In genomic region chr5:179266291-179267070, GRCh38 we compare ENCODE assay signal across 14 cellular contexts.
DNase-seq lines count a peak whose midpoint lies in the region; ATAC-seq and TF ChIP-seq lines count a peak whose summit lies in the region.
"Had no signal": no experiment of that assay in that cellular context is flagged by ENCODE, and none has a peak within 500 bp of the region (broad histone marks: within the 10 kb centered on the region; RNA-seq: fewer than 3 reads in every experiment).

No MANE protein-coding gene starts in this region.

- peaks cover 22% of the 10 kb centered on the region for H3K27me3 Mint-ChIP-seq in stimulated activated naive CD8-positive, alpha-beta T cell treated with anti-CD3 and anti-CD28 coated beads, Interleukin-15, amount 100 ng/mL, for 72 hours

- no peaks in the 10 kb centered on the region for H3K9me3 ChIP-seq in right atrium auricular region
- H3K9me3 ChIP-seq in vagina, result no peaks in the 10 kb centered on the region
- H3K9me3 ChIP-seq: thyroid gland had no signal

- DNase-seq in stimulated activated naive CD8-positive, alpha-beta T cell treated with anti-CD3 and anti-CD28 coated beads, Interleukin-15, amount 100 ng/mL, for 72 hours, result peak in 1 of 2 donors; percentile 4
- DNase-seq in stimulated activated naive CD8-positive, alpha-beta T cell treated with anti-CD3 and anti-CD28 coated beads, Interleukin-15, Interleukin-2, amounts not matched to agents 100 U/mL and 50 U/mL, for 24 hours, result no peak
- DNase-seq in right atrium auricular region (ENCODE audit: low spot score) (peak; percentile 58), posterior vena cava (ENCODE audit: low spot score) (peak; percentile 61), vagina (ENCODE audit: extremely low spot score in 2 of 2) (peak; percentile 82 to 83), NCI-H82 treated with DMSO at 0.1 percent for 48 hours (lab: John Stamatoyannopoulos, UW; ENCODE audit: unreplicated experiment) (no peak), activated gamma-delta T cell treated with Interleukin-2 at 50 U/mL for 16 hours (no peak)
- no peak for DNase-seq in activated CD4-positive, alpha-beta T cell treated with anti-CD3 and anti-CD28 coated beads, Interleukin-2, amount 50 U/mL, for 48 hours
- DNase-seq: central memory CD4-positive, alpha-beta T cell; DND-41; NCI-H1048; NCI-H510A had no signal

- H3K27ac ChIP-seq in right atrium auricular region, result peak overlapping the region; percentile 53 to 63
- peak overlapping the region; percentile 87 for H3K27ac ChIP-seq in vagina

- no peak for TF ChIP-seq POLR2A in vagina (IDR thresholded peaks at IDR 0.05)

- no peak overlapping the region for H3K4me3 Mint-ChIP-seq in stimulated activated naive CD8-positive, alpha-beta T cell treated with anti-CD3 and anti-CD28 coated beads, Interleukin-15, amount 100 ng/mL, for 72 hours

- no peak for TF ChIP-seq CTCF in right atrium auricular region (IDR thresholded peaks at IDR 0.05)
- TF ChIP-seq CTCF in vagina (IDR thresholded peaks at IDR 0.05), result no peak

- H3K4me3 ChIP-seq in right atrium auricular region, result no peak overlapping the region
- H3K4me3 ChIP-seq in vagina, result no peak overlapping the region
- H3K4me3 ChIP-seq: thyroid gland had no signal

- no peaks in the 10 kb centered on the region for H3K4me1 Mint-ChIP-seq in stimulated activated naive CD8-positive, alpha-beta T cell treated with anti-CD3 and anti-CD28 coated beads, Interleukin-15, amount 100 ng/mL, for 72 hours

- no peaks in the 10 kb centered on the region for H3K9me3 Mint-ChIP-seq in stimulated activated naive CD8-positive, alpha-beta T cell treated with anti-CD3 and anti-CD28 coated beads, Interleukin-15, amount 100 ng/mL, for 72 hours
- H3K9me3 Mint-ChIP-seq: activated T-helper 2 cell treated with anti-CD3 and anti-CD28 coated beads, Interferon-gamma antibody, Interleukin-2, Interleukin-4, amounts not matched to agents 10 μg/mL and 5 μg/mL and 100 μg/mL, durations not matched to agents 14 hours and 24 hours and 36 hours had no signal

- H3K36me3 ChIP-seq in right atrium auricular region (no peaks in the 10 kb centered on the region), vagina (no peaks in the 10 kb centered on the region)
- H3K36me3 ChIP-seq: thyroid gland had no signal

- intact Hi-C loops in posterior vena cava (cut with DNase I) (no loop called here), vagina (cut with DNase I) (no loop called here)

- peak; percentile 14 for ATAC-seq in stimulated activated naive CD8-positive, alpha-beta T cell treated with anti-CD3 and anti-CD28 coated beads, Interleukin-15, amount 100 ng/mL, for 72 hours
- no peak for ATAC-seq in stimulated activated naive CD8-positive, alpha-beta T cell treated with anti-CD3 and anti-CD28 coated beads, Interleukin-15, Interleukin-2, amounts not matched to agents 100 U/mL and 50 U/mL, for 24 hours

- H3K4me1 ChIP-seq in right atrium auricular region (peaks cover 0 to 50% of the 10 kb centered on the region in 2 donors), vagina (peaks cover 73% of the 10 kb centered on the region)

- no peak overlapping the region for H3K27ac Mint-ChIP-seq in stimulated activated naive CD8-positive, alpha-beta T cell treated with anti-CD3 and anti-CD28 coated beads, Interleukin-15, amount 100 ng/mL, for 72 hours
- H3K27ac Mint-ChIP-seq: activated T-helper 2 cell treated with anti-CD3 and anti-CD28 coated beads, Interferon-gamma antibody, Interleukin-2, Interleukin-4, amounts not matched to agents 10 μg/mL and 5 μg/mL and 100 μg/mL, durations not matched to agents 14 hours and 24 hours and 36 hours had no signal

- H3K27me3 ChIP-seq in right atrium auricular region, result no peaks in the 10 kb centered on the region
- H3K27me3 ChIP-seq in vagina, result no peaks in the 10 kb centered on the region
- H3K27me3 ChIP-seq: thyroid gland had no signal

Comparison
In these comparisons a context has a peak if more than half of its experiments do, and no peak if none do; other contexts are left out.
1. DNase-seq: peak in right atrium auricular region (single experiment), posterior vena cava (single experiment) and vagina (2 of 2); none in stimulated activated naive CD8-positive, alpha-beta T cell treated with anti-CD3 and anti-CD28 coated beads, Interleukin-15, Interleukin-2, amounts not matched to agents 100 U/mL and 50 U/mL, for 24 hours (single experiment), NCI-H82 treated with DMSO at 0.1 percent for 48 hours (single experiment), activated gamma-delta T cell treated with Interleukin-2 at 50 U/mL for 16 hours (single experiment) and activated CD4-positive, alpha-beta T cell treated with anti-CD3 and anti-CD28 coated beads, Interleukin-2, amount 50 U/mL, for 48 hours (0 of 2).